Comparison of ENCODE assay signal across 10 cellular contexts in genomic region chr10:49053053-49053997, GRCh38.
DNase-seq lines count a peak whose midpoint lies in the region; ATAC-seq, FAIRE-seq and TF ChIP-seq lines count a peak whose summit lies in the region.
"Had no signal": no experiment of that assay in that cellular context is flagged by ENCODE, and none has a peak within 500 bp of the region (broad histone marks: within the 10 kb centered on the region; RNA-seq: fewer than 3 reads in every experiment).

No MANE protein-coding gene starts in this region.

- DNase-seq in LHCN-M2 (ENCODE audit: low read depth) (peak; percentile 5), lower leg skin (ENCODE audit: low spot score in 2 of 2) (peak; percentile 45 to 89), HCEC 1CT (no peak), RCC 7860 (ENCODE audit: low spot score) (no peak), OCI-M1 (lab: John Stamatoyannopoulos, UW) (no peak), Kasumi-1 (lab: John Stamatoyannopoulos, UW) (no peak)
- DNase-seq: activated naive CD8-positive, alpha-beta T cell treated with anti-CD3 and anti-CD28 coated beads, Interleukin-2, amount 10 ng/mL, durations not matched to agents 7 days and 5 days; erythroblast had no signal

- ATAC-seq in GM18907 (IDR thresholded peaks at IDR 0.05; ENCODE audit: unreplicated experiment) (peak; percentile 69), HG02571 (IDR thresholded peaks at IDR 0.05; ENCODE audit: unreplicated experiment) (peak; percentile 69)

- WGBS in lower leg skin, 2 donors = 47 to 50% methylated on average over 11 of the region's 11 CpGs

- no peak for TF ChIP-seq CTCF in lower leg skin (IDR thresholded peaks at IDR 0.05)

- H3K4me3 ChIP-seq in lower leg skin (ENCODE audit: low read depth, poor library complexity, severe bottlenecking) = no peak overlapping the region

- no peak for FAIRE-seq in RCC 7860 (lab: Jason Lieb, UNC)

- intact Hi-C loops in lower leg skin (cut with DNase I; ENCODE audit: low total_unique reads) = no loop called here

- no peak for TF ChIP-seq POLR2A in lower leg skin (IDR thresholded peaks at IDR 0.05)

Comparison
In these comparisons a context has a peak if more than half of its experiments do, and no peak if none do; other contexts are left out.
1. DNase-seq: peak in LHCN-M2 (single experiment) and lower leg skin (2 of 2); none in HCEC 1CT (single experiment), RCC 7860 (single experiment), OCI-M1 (single experiment) and Kasumi-1 (0 of 2).